ENCODE assay signal across 1 cellular context in the genomic region with DNA sequence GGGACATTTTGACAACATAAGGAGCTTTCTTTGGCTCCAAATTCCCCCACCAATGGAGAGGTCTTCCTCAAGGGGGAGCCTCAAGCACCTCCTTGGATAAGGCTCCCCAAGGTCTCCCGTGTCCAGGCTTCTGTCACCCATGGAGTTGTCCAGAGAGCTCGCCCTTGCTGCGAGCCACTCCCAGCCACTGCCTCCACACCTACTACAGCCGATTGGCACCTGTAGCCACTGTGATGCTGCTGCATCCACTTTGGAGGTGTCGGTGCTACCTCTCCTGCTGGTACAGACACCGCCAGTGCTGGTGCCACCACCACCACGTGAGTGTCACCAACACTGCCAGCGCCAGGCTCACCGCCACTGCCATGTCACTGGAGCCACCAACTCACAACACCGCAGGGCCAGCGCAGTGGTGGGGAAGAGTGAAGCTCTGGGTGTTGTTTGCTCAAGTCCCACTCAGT.
TF ChIP-seq lines count a peak whose summit lies in the region.

No MANE protein-coding gene starts in this region.

TF ChIP-seq in H1, 55 proteins besides CTCF, POLR2A, EP300 and RAD21:
- TF ChIP-seq BCL11A (IDR thresholded peaks at IDR 0.05; ENCODE audit: low read depth in 2 of 2, low read length in 2 of 2) (no peak), JUN (IDR thresholded peaks at IDR 0.05; ENCODE audit: low read depth, low read length) (no peak), EZH2 (IDR thresholded peaks at IDR 0.05; ENCODE audit: low read depth, low read length, severe bottlenecking) (no peak), HDAC6 (IDR thresholded peaks at IDR 0.05; ENCODE audit: low read depth, low read length) (no peak), ASH2L (IDR thresholded peaks at IDR 0.05; ENCODE audit: low read length) (no peak), POLR2AphosphoS5 (IDR thresholded peaks at IDR 0.05; ENCODE audit: low read depth, low read length) (no peak), SUZ12 (IDR thresholded peaks at IDR 0.05; ENCODE audit: low read length) (no peak), CREB1 (IDR thresholded peaks at IDR 0.05) (no peak), SAP30 (IDR thresholded peaks at IDR 0.05; ENCODE audit: insufficient read depth, insufficient replicate concordance, low read length) (no peak), FOSL1 (IDR thresholded peaks at IDR 0.05; ENCODE audit: insufficient read depth, low read depth, low read length) (no peak), KDM5A (IDR thresholded peaks at IDR 0.05; ENCODE audit: low read length) (no peak), TCF12 (IDR thresholded peaks at IDR 0.05; ENCODE audit: low read depth, low read length) (no peak), TBP (IDR thresholded peaks at IDR 0.05; ENCODE audit: low read depth, low read length) (no peak), CBX8 (IDR thresholded peaks at IDR 0.05; ENCODE audit: borderline replicate concordance, low read depth, low read length) (no peak)
